17 cellular contexts compared by ENCODE assay signal in genomic region chr4:151717271-151717670, GRCh38.
"Had no signal": no experiment of that assay in that cellular context is flagged by ENCODE, and none has a peak within 500 bp of the region (broad histone marks: within the 10 kb centered on the region; RNA-seq: fewer than 3 reads in every experiment).

No MANE protein-coding gene starts in this region.

- H3K4me3 Mint-ChIP-seq: activated CD8-positive, alpha-beta memory T cell treated with anti-CD3 and anti-CD28 coated beads, Interleukin-2, amount 10 ng/mL, durations not matched to agents 7 days and 5 days; activated naive CD8-positive, alpha-beta T cell; activated T-cell treated with anti-CD3 and anti-CD28 coated beads, Interleukin-2, amount 50 U/mL, for 4 hours; natural killer cell had no signal

- DNase-seq: activated CD4-positive, alpha-beta T cell treated with anti-CD3 and anti-CD28 coated beads, Interleukin-2, amount 50 U/mL, for 4 hours; activated CD4-positive, CD25-positive, alpha-beta regulatory T cell treated with anti-CD3 and anti-CD28 coated beads, Interleukin-2, amount 50 U/mL, for 72 hours; activated effector memory CD4-positive, alpha-beta T cell treated with anti-CD3 and anti-CD28 coated beads, Interleukin-2, amount 50 U/mL, for 16 hours; activated T-cell treated with anti-CD3 and anti-CD28 coated beads, Interleukin-2, amount 50 U/mL, for 4 hours; aorta; colonic mucosa; effector CD4-positive, alpha-beta T cell; left colon; mucosa of descending colon; natural killer cell; stimulated activated CD4-positive, alpha-beta T cell treated with anti-CD3 and anti-CD28 coated beads, Interleukin-12 subunit alpha, Interleukin-12 subunit beta, amount 100 ng/mL, for 4 hours; stimulated activated naive CD8-positive, alpha-beta T cell treated with anti-CD3 and anti-CD28 coated beads, Interleukin-15, Interleukin-2, amounts not matched to agents 100 U/mL and 50 U/mL, for 24 hours had no signal

- ATAC-seq: activated CD8-positive, alpha-beta memory T cell treated with anti-CD3 and anti-CD28 coated beads, Interleukin-2, amount 10 ng/mL, durations not matched to agents 7 days and 5 days; activated T-cell treated with anti-CD3 and anti-CD28 coated beads, Interleukin-2, amount 50 U/mL, for 4 hours; gastroesophageal sphincter; left colon; mucosa of descending colon; natural killer cell; stimulated activated naive CD8-positive, alpha-beta T cell treated with anti-CD3 and anti-CD28 coated beads, Interleukin-15, Interleukin-2, amounts not matched to agents 100 U/mL and 50 U/mL, for 24 hours had no signal

- H3K36me3 ChIP-seq: cardiac muscle cell, colonic mucosa had no signal

- H3K4me1 ChIP-seq: colonic mucosa, gastroesophageal sphincter had no signal

- H3K36me3 Mint-ChIP-seq: activated CD8-positive, alpha-beta memory T cell treated with anti-CD3 and anti-CD28 coated beads, Interleukin-2, amount 10 ng/mL, durations not matched to agents 7 days and 5 days; natural killer cell had no signal

- H3K27me3 Mint-ChIP-seq: activated CD8-positive, alpha-beta memory T cell treated with anti-CD3 and anti-CD28 coated beads, Interleukin-2, amount 10 ng/mL, durations not matched to agents 7 days and 5 days; activated naive CD8-positive, alpha-beta T cell had no signal

- H3K4me3 ChIP-seq: cardiac muscle cell, colonic mucosa, gastroesophageal sphincter, mucosa of descending colon, thoracic aorta had no signal

- H3K27ac ChIP-seq: cardiac muscle cell, colonic mucosa, gastroesophageal sphincter, thoracic aorta had no signal

- H3K4me1 Mint-ChIP-seq: activated CD8-positive, alpha-beta memory T cell treated with anti-CD3 and anti-CD28 coated beads, Interleukin-2, amount 10 ng/mL, durations not matched to agents 7 days and 5 days; natural killer cell had no signal

- H3K9me3 Mint-ChIP-seq: activated T-cell treated with anti-CD3 and anti-CD28 coated beads, Interleukin-2, amount 50 U/mL, for 4 hours; natural killer cell had no signal

- H3K27me3 ChIP-seq: cardiac muscle cell, colonic mucosa, gastroesophageal sphincter had no signal

- H3K27ac Mint-ChIP-seq: activated CD8-positive, alpha-beta memory T cell treated with anti-CD3 and anti-CD28 coated beads, Interleukin-2, amount 10 ng/mL, durations not matched to agents 7 days and 5 days; activated naive CD8-positive, alpha-beta T cell; natural killer cell had no signal

- H3K9me3 ChIP-seq: colonic mucosa, gastroesophageal sphincter, mucosa of descending colon, thoracic aorta had no signal
